8 cellular contexts compared by ENCODE assay signal in the genomic region with DNA sequence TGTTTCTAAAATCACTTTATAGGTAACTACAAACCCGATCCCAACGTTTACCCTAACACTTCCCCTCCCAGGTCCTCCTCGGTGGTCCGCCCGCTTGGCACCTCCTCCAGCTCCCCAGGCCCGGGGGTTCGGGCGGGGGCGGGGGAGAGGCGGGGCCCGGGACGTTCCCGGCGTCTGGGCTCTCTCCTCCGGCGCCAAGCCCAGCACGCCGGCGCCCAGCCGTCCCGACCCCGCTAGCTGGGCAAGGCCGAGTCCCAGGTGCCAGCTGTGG. TPM values are rescaled to one million over a fixed set of nuclear protein-coding genes. Genes with fewer than 3 reads are reported as not detected.
DNase-seq lines count a peak whose midpoint lies in the region; ATAC-seq and TF ChIP-seq lines count a peak whose summit lies in the region.

No MANE protein-coding gene starts in this region.

- H3K27ac ChIP-seq in mammary epithelial cell (ENCODE audit: insufficient read depth, low read depth, low read length) (peak overlapping the region; percentile 59), muscle layer of duodenum (ENCODE audit: low read length) (peak overlapping the region; percentile 85)

- no peaks in the 10 kb centered on the region for H4K20me1 ChIP-seq in mammary epithelial cell (ENCODE audit: insufficient read depth, low read length)

- H3K4me1 ChIP-seq in mammary epithelial cell (ENCODE audit: insufficient read depth, low read length) (peaks cover 16% of the 10 kb centered on the region), muscle layer of duodenum (ENCODE audit: control insufficient read depth in 1 of 2, insufficient read depth in 2 of 2, low read length in 2 of 2) (peaks cover 6 to 34% of the 10 kb centered on the region in 2 donors)

- H2AFZ ChIP-seq in mammary epithelial cell (ENCODE audit: low read depth, low read length): peak overlapping the region; percentile 80

- H3K79me2 ChIP-seq in mammary epithelial cell (ENCODE audit: insufficient read depth, low read length): peaks cover 84% of the 10 kb centered on the region

- no TSS peak for BruUV-seq in mammary epithelial cell (replicated peaks; lab: Mats Ljungman, UMichigan)

- dilution Hi-C loops in mammary epithelial cell (cut with HindIII; ENCODE audit: low sequenced_read_pairs): no loop called here

- H3K27me3 ChIP-seq in mammary epithelial cell (ENCODE audit: insufficient read depth, low read length) (no peaks in the 10 kb centered on the region), muscle layer of duodenum (ENCODE audit: low read depth, low read length) (no peaks in the 10 kb centered on the region)

- no peak for TF ChIP-seq CTCF in mammary epithelial cell (conservative IDR thresholded peaks at IDR 0.05 in 1 of 2, IDR thresholded peaks at IDR 0.05 in 1 of 2; ENCODE audit: extremely low read depth in 1 of 2, insufficient read depth in 1 of 2, low read depth in 1 of 2, low read length in 2 of 2)

- in situ Hi-C loops in mammary epithelial cell (cut with MboI; ENCODE audit: low sequenced_read_pairs in 2 of 2): no loop called here

- CTCF ChIA-PET in mammary epithelial cell (lab: Charles Lee; ENCODE audit: low non-redundant PET): no interaction called here

- H3K9me3 ChIP-seq in mammary epithelial cell (replicated peaks; ENCODE audit: insufficient read depth, low read length) (no peaks in the 10 kb centered on the region), muscle layer of duodenum (ENCODE audit: control insufficient read depth in 1 of 2, low read length in 2 of 2) (no peaks in the 10 kb centered on the region)

- H3K4me3 ChIP-seq in mammary epithelial cell (replicated peaks in 1 of 3; ENCODE audit: insufficient read depth in 1 of 3, low read depth in 2 of 3, low read length in 3 of 3) (peak overlapping the region; percentile 62 to 81 (median 75)), muscle layer of duodenum (ENCODE audit: low read depth in 1 of 2, low read length in 2 of 2) (peak overlapping the region; percentile 91)

- ATAC-seq in GM18502 (IDR thresholded peaks at IDR 0.05; ENCODE audit: poor library complexity, unreplicated experiment) (peak; percentile 29), HG03378 (IDR thresholded peaks at IDR 0.05; ENCODE audit: unreplicated experiment) (peak; percentile 10), GM18861 (IDR thresholded peaks at IDR 0.05; ENCODE audit: unreplicated experiment) (no peak)

- H3K36me3 ChIP-seq in mammary epithelial cell (ENCODE audit: insufficient read depth, low read length): peaks cover 10% of the 10 kb centered on the region
- H3K36me3 ChIP-seq in muscle layer of duodenum (ENCODE audit: control insufficient read depth in 1 of 2, insufficient read depth in 2 of 2, low read length in 2 of 2): peaks cover 11 to 18% of the 10 kb centered on the region in 2 donors

- 0% methylated on average over 3 of the region's 23 CpGs for WGBS in mammary epithelial cell (ENCODE audit: low coverage, missing lambda C conversion rate)

- intact Hi-C loops in mammary epithelial cell (cut with micrococcal nuclease): loop anchor here (2.0 kb wide), 1 partner anchor 25 kb away; no protein-coding TSS in a partner anchor

- H3K9ac ChIP-seq in mammary epithelial cell (ENCODE audit: insufficient read depth, low read length): peak overlapping the region; percentile 96

- peak overlapping the region; percentile 84 for H3K4me2 ChIP-seq in mammary epithelial cell (ENCODE audit: insufficient read depth, low read depth, low read length)

- DNase-seq in mammary epithelial cell: no peak
- DNase-seq in NCI-H2081 treated with DMSO at 0.1 percent for 48 hours (lab: John Stamatoyannopoulos, UW): no peak
- no peak for DNase-seq in activated effector memory CD4-positive, alpha-beta T cell treated with Interleukin-2 at 50 U/mL for 16 hours
- DNase-seq in COR-L47 (lab: John Stamatoyannopoulos, UW): no peak

RNA-seq across cellular contexts. Expression of gene CGGBP1, which starts 0.5 kb away (rescaled TPM):
- total RNA-seq in mammary epithelial cell: 10 to 100 TPM; 43.3 to 61.9 TPM
- polyA plus RNA-seq in mammary epithelial cell: 37.0 TPM
- 85.4 TPM for polyA minus RNA-seq in mammary epithelial cell

RNA-seq across cellular contexts. Expression of gene ZNF654, which starts 0.8 kb away (rescaled TPM):
- 10 to 100 TPM; 18.6 to 20.3 TPM for total RNA-seq in mammary epithelial cell
- polyA plus RNA-seq in mammary epithelial cell: 3.3 TPM
- 18.3 TPM for polyA minus RNA-seq in mammary epithelial cell
